In genomic region chr1:47192458-47193384, GRCh38 we compare ENCODE assay signal across 9 cellular contexts. TPM values are rescaled to one million over a fixed set of nuclear protein-coding genes. Genes with fewer than 3 reads are reported as not detected.
DNase-seq lines count a peak whose midpoint lies in the region; ATAC-seq and TF ChIP-seq lines count a peak whose summit lies in the region.
"Had no signal": no experiment of that assay in that cellular context is flagged by ENCODE, and none has a peak within 500 bp of the region (broad histone marks: within the 10 kb centered on the region; RNA-seq: fewer than 3 reads in every experiment).

No MANE protein-coding gene starts in this region.

- H3K27ac Mint-ChIP-seq in HFFc6: no peak overlapping the region

- H3K27me3 Mint-ChIP-seq in HFFc6 (ENCODE audit: insufficient read depth): peaks cover 11% of the 10 kb centered on the region

- no peak overlapping the region; the same call in 1 of the 2 replicates for H3K4me3 Mint-ChIP-seq in HFFc6

- peak; percentile 52 to 55 for ATAC-seq in activated CD4-positive, CD25-positive, alpha-beta regulatory T cell treated with anti-CD3 and anti-CD28 coated beads, Interleukin-2, amount 50 U/mL, for 24 hours
- ATAC-seq in GM21619 (IDR thresholded peaks at IDR 0.05; ENCODE audit: unreplicated experiment): no peak

- DNase-seq in ELR (ENCODE audit: low read depth) (peak; percentile 71), HFFc6 (peak; percentile 45), NCI-H2196 treated with DMSO at 0.1 percent for 48 hours (lab: John Stamatoyannopoulos, UW; ENCODE audit: unreplicated experiment) (peak; percentile 47), kidney tubule cell (ENCODE audit: low spot score) (peak; percentile 79)
- DNase-seq in central memory CD4-positive, alpha-beta T cell: peak; percentile 40
- DNase-seq in stimulated activated CD4-positive, alpha-beta T cell treated with anti-CD3 and anti-CD28 coated beads, Interleukin-2, amount 100 ng/mL, for 4 hours (ENCODE audit: low read depth): peak; percentile 53

- H3K9me3 Mint-ChIP-seq in HFFc6: no peaks in the 10 kb centered on the region

- H3K4me1 Mint-ChIP-seq in HFFc6 (ENCODE audit: low read depth): peaks cover 32% of the 10 kb centered on the region

- H3K36me3 Mint-ChIP-seq in HFFc6 (ENCODE audit: low read depth): no peaks in the 10 kb centered on the region

- TF ChIP-seq CTCF in HFFc6 (IDR thresholded peaks at IDR 0.05): peak; percentile 96

RNA-seq across cellular contexts. Expression of gene PDZK1IP1, which starts 2.9 kb away (rescaled TPM):
- total RNA-seq in HFFc6 (2021; fragmentation: NEBNext Ultra II Directional; extraction: Animal tissue kit (Norgen Biotek cat#: 25700)): not detected
- total RNA-seq: glomerular endothelial cell had no signal

RNA-seq across cellular contexts. Expression of gene TAL1, which starts 39.3 kb away (rescaled TPM):
- not detected for total RNA-seq in HFFc6 (2021; fragmentation: NEBNext Ultra II Directional; extraction: Animal tissue kit (Norgen Biotek cat#: 25700))

RNA-seq across cellular contexts. Expression of gene CYP4A22, which starts 55.5 kb away (rescaled TPM):
- total RNA-seq in HFFc6 (2021; fragmentation: NEBNext Ultra II Directional; extraction: Animal tissue kit (Norgen Biotek cat#: 25700)): not detected
- total RNA-seq: glomerular endothelial cell had no signal
